ENCODE assay signal across 1 cellular context in genomic region chr11:113697798-113698407, GRCh38.
TF ChIP-seq lines count a peak whose summit lies in the region.

No MANE protein-coding gene starts in this region.

TF ChIP-seq in SK-N-SH, 30 proteins besides CTCF, POLR2A, EP300 and RAD21 (continued from another document):
- TF ChIP-seq, protein P1, sequence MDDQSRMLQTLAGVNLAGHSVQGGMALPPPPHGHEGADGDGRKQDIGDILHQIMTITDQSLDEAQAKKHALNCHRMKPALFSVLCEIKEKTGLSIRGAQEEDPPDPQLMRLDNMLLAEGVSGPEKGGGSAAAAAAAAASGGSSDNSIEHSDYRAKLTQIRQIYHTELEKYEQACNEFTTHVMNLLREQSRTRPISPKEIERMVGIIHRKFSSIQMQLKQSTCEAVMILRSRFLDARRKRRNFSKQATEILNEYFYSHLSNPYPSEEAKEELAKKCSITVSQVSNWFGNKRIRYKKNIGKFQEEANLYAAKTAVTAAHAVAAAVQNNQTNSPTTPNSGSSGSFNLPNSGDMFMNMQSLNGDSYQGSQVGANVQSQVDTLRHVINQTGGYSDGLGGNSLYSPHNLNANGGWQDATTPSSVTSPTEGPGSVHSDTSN (IDR thresholded peaks at IDR 0.05), result no peak
- TF ChIP-seq RXRA (IDR thresholded peaks at IDR 0.05; ENCODE audit: borderline replicate concordance, low read depth) (no peak), MXI1 (IDR thresholded peaks at IDR 0.05; ENCODE audit: low read depth, low read length) (no peak), MEF2A (IDR thresholded peaks at IDR 0.05; ENCODE audit: borderline replicate concordance, low read depth) (no peak), JUND (IDR thresholded peaks at IDR 0.05) (no peak), ELF1 (IDR thresholded peaks at IDR 0.05) (no peak), GATA2 (CRISPR knock-in tag; IDR thresholded peaks at IDR 0.05) (no peak), TAF1 (IDR thresholded peaks at IDR 0.05; ENCODE audit: borderline replicate concordance, low read depth, low read length) (no peak), YY1 (IDR thresholded peaks at IDR 0.05; ENCODE audit: low read depth) (no peak)
